In the genomic region with DNA sequence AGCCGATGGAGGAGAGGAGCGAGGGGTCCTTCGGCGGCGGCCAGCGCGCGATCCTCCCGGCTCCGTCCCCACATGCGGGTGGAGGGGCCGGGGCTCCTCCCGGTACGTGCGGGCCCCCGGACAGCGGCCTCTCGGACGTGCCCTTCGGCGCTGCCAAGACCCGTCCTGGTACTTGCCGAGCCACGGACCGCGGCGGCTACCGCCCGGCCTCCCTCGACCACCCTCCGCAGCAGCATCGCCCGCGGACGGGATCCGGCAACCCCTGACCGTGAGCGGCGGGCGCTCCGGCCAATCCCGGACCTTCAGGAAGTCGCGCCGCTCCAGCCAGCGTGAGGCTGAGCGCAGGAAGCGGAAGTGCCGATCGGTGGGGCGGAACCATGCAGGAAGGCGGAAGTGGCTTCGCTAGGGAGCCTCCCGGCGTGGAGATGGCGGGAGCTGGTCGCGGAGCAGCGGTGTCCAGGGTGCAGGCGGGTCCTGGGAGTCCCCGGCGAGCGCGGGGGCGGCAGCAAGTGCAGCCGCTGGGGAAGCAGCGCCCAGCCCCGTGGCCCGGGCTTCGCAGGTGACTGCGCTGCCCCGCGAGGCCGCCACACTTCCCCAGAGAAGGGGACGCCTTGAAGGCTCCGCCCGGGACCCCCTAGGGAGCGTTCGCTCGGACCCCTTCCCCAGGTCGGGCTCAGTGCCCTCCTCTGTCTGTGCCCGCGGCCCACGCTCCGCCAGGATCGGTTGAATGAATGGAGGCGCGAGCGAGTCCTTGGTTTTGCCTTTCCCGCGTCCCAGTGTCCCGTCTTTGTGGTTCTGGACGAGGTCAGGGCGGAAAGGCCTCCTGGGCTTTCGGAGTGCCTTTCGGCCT, we compare ENCODE assay signal across 8 cellular contexts. TPM values are rescaled to one million over a fixed set of nuclear protein-coding genes. Genes with fewer than 3 reads are reported as not detected.
DNase-seq lines count a peak whose midpoint lies in the region; ATAC-seq and TF ChIP-seq lines count a peak whose summit lies in the region.

Gene CCDC137, plus strand, starts transcription at position 396 of the 850 bp plus-strand sequence. Its CDS starts 30 bp downstream, at position 426.
Gene OXLD1, minus strand, starts transcription at position 264 of the 850 bp plus-strand sequence. Its CDS starts 28 bp downstream, at position 236.

- H2BK15ac ChIP-seq in mesendoderm (replicated peaks; ENCODE audit: low read depth): no peak within 1 kb of the TSS

- H3K9ac ChIP-seq in endocrine pancreas (ENCODE audit: control insufficient read depth, insufficient read depth, low read length) (peak within 1 kb of the TSS; percentile 94), mesendoderm (ENCODE audit: low read length) (peak within 1 kb of the TSS; percentile 99)

- no peak within 1 kb of the TSS for H2BK120ac ChIP-seq in mesendoderm (ENCODE audit: low read depth, low read length)

- H3K27ac Mint-ChIP-seq in Caco-2 (ENCODE audit: unreplicated experiment): peak within 1 kb of the TSS; percentile 86

- no CpG with 5 or more reads among the region's 96 CpGs for WGBS in mesendoderm (ENCODE audit: extremely low coverage, insufficient coverage, low lambda C conversion rate)

- H3K36me3 ChIP-seq in Caco-2 (ENCODE audit: control insufficient read depth, insufficient read depth, low read length): peaks cover 6% of the 10 kb centered on the region; the same call in 1 of the 2 replicates
- no peaks in the 10 kb centered on the region for H3K36me3 ChIP-seq in endocrine pancreas (ENCODE audit: control insufficient read depth, insufficient read depth, low read length)
- peaks cover 9% of the 10 kb centered on the region for H3K36me3 ChIP-seq in mesendoderm (ENCODE audit: control insufficient read depth, insufficient read depth, low read length)

- no TSS peak for BruUV-seq in Caco-2 (replicated peaks; lab: Mats Ljungman, UMichigan)

- H2AK5ac ChIP-seq in mesendoderm (ENCODE audit: low read length): peak within 1 kb of the TSS; percentile 96

- POLR2A ChIA-PET in Caco-2 (lab: Charles Lee): interaction anchor here (0.6 to 0.9 kb wide), 3 partner anchors 11 to 360 kb away, joined by 3 to 6 read pairs (median 4); partner anchors contain the start of genes ARL16 and HGS

- peaks cover 18% of the 10 kb centered on the region for H3K79me2 ChIP-seq in mesendoderm (ENCODE audit: control insufficient read depth, insufficient read depth, low read length)

- H3K27ac ChIP-seq in mesendoderm (ENCODE audit: low read depth, low read length): peak within 1 kb of the TSS; percentile 76

- peak within 1 kb of the TSS; percentile 94 for H3K18ac ChIP-seq in mesendoderm (ENCODE audit: low read length)

- peaks cover 24% of the 10 kb centered on the region for H3K4me1 Mint-ChIP-seq in Caco-2 (ENCODE audit: low read depth, unreplicated experiment)

- no peak for TF ChIP-seq CTCF in Caco-2 (IDR thresholded peaks at IDR 0.05; ENCODE audit: insufficient read depth in 1 of 2, low read depth in 1 of 2, low read length in 1 of 2, severe bottlenecking in 1 of 2, unreplicated experiment in 1 of 2)

- H4K8ac ChIP-seq in mesendoderm (ENCODE audit: low read depth, low read length): peak within 1 kb of the TSS; percentile 69

- CTCF ChIA-PET in Caco-2 (lab: Charles Lee): no interaction called here

- intact Hi-C loops in Caco-2 (cut with micrococcal nuclease; ENCODE audit: unreplicated experiment): no loop called here

- no peaks in the 10 kb centered on the region for H3K27me3 Mint-ChIP-seq in Caco-2 (ENCODE audit: insufficient read depth, unreplicated experiment)

- peak within 1 kb of the TSS; percentile 99 for H3K23ac ChIP-seq in mesendoderm (ENCODE audit: low read length)

- peak within 1 kb of the TSS; percentile 99 for H3K56ac ChIP-seq in mesendoderm (ENCODE audit: low read length)

- H2BK5ac ChIP-seq in mesendoderm (ENCODE audit: low read length): peak within 1 kb of the TSS; percentile 84

- peaks cover 56% of the 10 kb centered on the region for H3K36me3 Mint-ChIP-seq in Caco-2 (ENCODE audit: insufficient read depth, unreplicated experiment)

- peak within 1 kb of the TSS; percentile 90 for H3K4me3 Mint-ChIP-seq in Caco-2 (ENCODE audit: unreplicated experiment)

- H3K4ac ChIP-seq in mesendoderm (ENCODE audit: low read depth, low read length): peak within 1 kb of the TSS; percentile 98

- H3K4me1 ChIP-seq in Caco-2 (peaks cover 14% of the 10 kb centered on the region), endocrine pancreas (ENCODE audit: control insufficient read depth, insufficient read depth, low read length) (no peaks in the 10 kb centered on the region), mesendoderm (ENCODE audit: control insufficient read depth, low read depth, low read length) (peaks cover 9% of the 10 kb centered on the region)

- H4K5ac ChIP-seq in mesendoderm (ENCODE audit: low read length): peak within 1 kb of the TSS; percentile 95

- H3K79me1 ChIP-seq in mesendoderm (ENCODE audit: low read length): peaks cover 20% of the 10 kb centered on the region

- no peaks in the 10 kb centered on the region for H3K27me3 ChIP-seq in Caco-2 (replicated peaks; ENCODE audit: control insufficient read depth, insufficient read depth, low read length)
- no peaks in the 10 kb centered on the region for H3K27me3 ChIP-seq in endocrine pancreas (ENCODE audit: control insufficient read depth, insufficient read depth, low read length)
- H3K27me3 ChIP-seq in mesendoderm (ENCODE audit: insufficient read depth, low read length, poor library complexity): no peaks in the 10 kb centered on the region

- H3K4me3 ChIP-seq in Caco-2 (ENCODE audit: low read depth, low read length) (peak within 1 kb of the TSS; percentile 96), endocrine pancreas (ENCODE audit: control insufficient read depth, insufficient read depth, low read length) (peak within 1 kb of the TSS; percentile 65), mesendoderm (ENCODE audit: low read length) (peak within 1 kb of the TSS; percentile 95)

- H3K4me2 ChIP-seq in mesendoderm (ENCODE audit: low read length): peak within 1 kb of the TSS; percentile 100

- H3K9me3 ChIP-seq in Caco-2: no peaks in the 10 kb centered on the region
- no peaks in the 10 kb centered on the region for H3K9me3 ChIP-seq in endocrine pancreas (ENCODE audit: control insufficient read depth, low read length)

- peak; percentile 97 to 98 for DNase-seq in Caco-2
- peak; percentile 39 to 97 (median 91) for DNase-seq in HUDEP-2 (lab: John Stamatoyannopoulos, UW; ENCODE audit: unreplicated experiment in 76 of 76)
- peak; percentile 93 for DNase-seq in NOMO-1 treated with dmso at 0.1 percent for 144 hours (lab: John Stamatoyannopoulos, UW; ENCODE audit: unreplicated experiment)
- peak; percentile 82 to 88 (median 86) for DNase-seq in activated CD8-positive, alpha-beta memory T cell treated with anti-CD3 and anti-CD28 coated beads for 48 hours (ENCODE audit: low read depth in 2 of 3, low spot score in 2 of 3)
- DNase-seq in mesendoderm: peak; percentile 98
- peak; percentile 89 for DNase-seq in stimulated activated CD8-positive, alpha-beta memory T cell treated with anti-CD3 and anti-CD28 coated beads, Interleukin-12 subunit alpha, Interleukin-12 subunit beta, amount 100 ng/mL, for 4 hours (ENCODE audit: low read depth)

- ATAC-seq in GM21381 (IDR thresholded peaks at IDR 0.05; ENCODE audit: unreplicated experiment): peak; percentile 85

- no peaks in the 10 kb centered on the region for H3K9me3 Mint-ChIP-seq in Caco-2 (ENCODE audit: unreplicated experiment)

RNA-seq across cellular contexts. Expression of gene CCDC137, which starts in this region (rescaled TPM):
- total RNA-seq in Caco-2 (2022): 49.0 and 50.5 TPM in 2 replicates
- polyA plus RNA-seq in mesendoderm (2013, experiment 1 of 2): 49.0 TPM
- polyA plus RNA-seq in mesendoderm (2013, experiment 2 of 2): 48.4 TPM

RNA-seq across cellular contexts. Expression of gene OXLD1, which starts in this region (rescaled TPM):
- 32.4 and 37.0 TPM in 2 replicates for total RNA-seq in Caco-2 (2022)
- 19.4 TPM for polyA plus RNA-seq in mesendoderm (2013, experiment 1 of 2)
- polyA plus RNA-seq in mesendoderm (2013, experiment 2 of 2): 20.6 TPM

Comparison
In these comparisons a context has a peak if more than half of its experiments do, and no peak if none do; other contexts are left out.
1. Peak in every context shown above with its lines: DNase-seq, ATAC-seq, H3K4me3 ChIP-seq and H3K27ac ChIP-seq.